ENCODE assay signal across 23 cellular contexts in the genomic region with DNA sequence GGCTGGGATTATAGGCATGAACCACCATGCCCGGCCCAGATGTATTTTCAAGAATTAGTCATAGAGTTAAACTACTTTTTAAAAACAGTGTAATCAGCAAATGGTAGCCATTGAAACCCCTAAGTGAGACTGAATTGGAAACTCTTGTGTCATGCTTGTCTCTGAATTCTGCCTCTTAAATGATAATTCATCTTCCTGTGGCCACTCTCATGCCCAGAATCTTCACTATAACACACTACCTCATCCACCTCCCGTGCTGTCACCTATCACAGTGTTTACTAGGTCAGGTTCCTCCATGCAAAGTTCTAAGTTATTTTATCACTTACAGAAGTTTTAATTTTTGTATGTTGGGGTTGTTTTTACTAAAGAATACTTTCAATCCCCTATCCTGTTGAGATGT.
DNase-seq lines count a peak whose midpoint lies in the region; ATAC-seq, FAIRE-seq and TF ChIP-seq lines count a peak whose summit lies in the region.
"Had no signal": no experiment of that assay in that cellular context is flagged by ENCODE, and none has a peak within 500 bp of the region (broad histone marks: within the 10 kb centered on the region; RNA-seq: fewer than 3 reads in every experiment).

No MANE protein-coding gene starts in this region.

- no peak for TF ChIP-seq POLR2A in GM12878 (IDR thresholded peaks at IDR 0.05; ENCODE audit: low read depth, low read length)
- no peak for TF ChIP-seq POLR2A in heart left ventricle (IDR thresholded peaks at IDR 0.05)

- no peak overlapping the region for H3K9ac ChIP-seq in GM12878 (ENCODE audit: control insufficient read depth, insufficient read depth, low read length)
- H3K9ac ChIP-seq: BLaER1 had no signal

- no peak overlapping the region for H2AFZ ChIP-seq in GM12878 (ENCODE audit: control insufficient read depth, low read depth, low read length)
- H2AFZ ChIP-seq in osteoblast (ENCODE audit: low read length), result peak overlapping the region; percentile 63

- ATAC-seq in GM12878 (peak; percentile 48), GM19035 (IDR thresholded peaks at IDR 0.05; ENCODE audit: unreplicated experiment) (no peak), heart left ventricle (no peak)
- ATAC-seq: HCT116 had no signal

- no peak for TF ChIP-seq RAD21 in GM12878 (IDR thresholded peaks at IDR 0.05; ENCODE audit: insufficient read depth, low read depth, low read length)

- H3K9me3 ChIP-seq in GM12878 (replicated peaks; ENCODE audit: control insufficient read depth, insufficient read depth, low read length), result no peaks in the 10 kb centered on the region
- no peaks in the 10 kb centered on the region for H3K9me3 ChIP-seq in osteoblast (ENCODE audit: low read depth, low read length)
- H3K9me3 ChIP-seq in heart left ventricle, result no peaks in the 10 kb centered on the region
- H3K9me3 ChIP-seq: BLaER1 had no signal

- no peak for FAIRE-seq in GM12878 (lab: Jason Lieb, UNC)
- FAIRE-seq: A204.1 had no signal

- no peaks in the 10 kb centered on the region for H4K20me1 ChIP-seq in GM12878 (ENCODE audit: control insufficient read depth, insufficient read depth)
- H4K20me1 ChIP-seq in osteoblast (ENCODE audit: insufficient read depth, low read length), result no peaks in the 10 kb centered on the region
- H4K20me1 ChIP-seq: BLaER1 had no signal

- POLR2A ChIA-PET in GM12878 (lab: Charles Lee), result no interaction called here

- intact Hi-C loops in GM12878 (cut with micrococcal nuclease; ENCODE audit: unreplicated experiment), result no loop called here
- intact Hi-C loops in heart left ventricle (cut with DNase I), result no loop called here

- in situ Hi-C loops in GM12878 (cut with MboI), result no loop called here

- H3K79me2 ChIP-seq in GM12878 (ENCODE audit: control insufficient read depth, insufficient read depth, low read length), result no peaks in the 10 kb centered on the region
- H3K79me2 ChIP-seq in osteoblast (ENCODE audit: insufficient read depth, low read length), result no peaks in the 10 kb centered on the region

- H3K36me3 ChIP-seq in GM12878 (ENCODE audit: control insufficient read depth in 2 of 2, insufficient read depth in 2 of 2, low read length in 1 of 2) (no peaks in the 10 kb centered on the region), osteoblast (ENCODE audit: insufficient read depth, low read length) (no peaks in the 10 kb centered on the region), heart left ventricle (peaks cover 0 to 15% (median 0%) of the 10 kb centered on the region in 9 donors)

- DNase-seq in GM10266 (ENCODE audit: extremely low spot score), result peak; percentile 22
- peak; percentile 19 for DNase-seq in LHCN-M2 (ENCODE audit: low read depth)
- no peak for DNase-seq in GM12878 (ENCODE audit: low read depth, low spot score)
- peak; percentile 35 for DNase-seq in osteoblast (ENCODE audit: insufficient read length, low spot score, missing footprints)
- DNase-seq in mucosa of gallbladder (ENCODE audit: low spot score), result no peak
- no peak for DNase-seq in heart left ventricle
- no peak for DNase-seq in activated CD4-positive, CD25-positive, alpha-beta regulatory T cell treated with anti-CD3 and anti-CD28 coated beads, Interleukin-2, amount 50 U/mL, for 72 hours
- DNase-seq: CD4-positive, CD25-positive, alpha-beta regulatory T cell; DMS53; IMR-90; KG1; NCI-H1092 treated with DMSO at 0.1 percent for 48 hours; NCI-H1436; NCI-H187 treated with DMSO at 0.1 percent for 48 hours; NCI-H524; NCI-H774; NK-92 treated with Interleukin-12 subunit alpha and Interleukin-12 subunit beta, amount 100 ng/mL, for 24 hours; Right ventricle myocardium superior; RPMI8226 had no signal

- SMC1A ChIA-PET in GM12878 (lab: Charles Lee; ENCODE audit: uncharacterized antibody, unreplicated experiment), result no interaction called here

- CTCF ChIA-PET in GM12878 (lab: Yijun Ruan, JAX), result no interaction called here

- TF ChIP-seq CTCF in GM10266 (IDR thresholded peaks at IDR 0.05; ENCODE audit: control insufficient read depth, insufficient read depth, low read depth, missing control alignments), result no peak
- TF ChIP-seq CTCF in GM12878 (IDR thresholded peaks at IDR 0.05 in 2 of 3, conservative IDR thresholded peaks at IDR 0.05 in 1 of 3; ENCODE audit: control insufficient read depth in 2 of 3, extremely low read depth in 1 of 3, insufficient read depth in 1 of 3, low read depth in 3 of 3, low read length in 3 of 3), result no peak
- TF ChIP-seq CTCF in osteoblast (IDR thresholded peaks at IDR 0.05; ENCODE audit: extremely low read depth, low read depth, low read length), result no peak
- TF ChIP-seq CTCF in heart left ventricle (IDR thresholded peaks at IDR 0.05), result no peak

- H3K4me3 ChIP-seq in GM12878 (no peak overlapping the region), osteoblast (ENCODE audit: insufficient read depth, low read length) (no peak overlapping the region), heart left ventricle (no peak overlapping the region)
- H3K4me3 ChIP-seq: BLaER1 had no signal

- H3K27ac ChIP-seq in GM12878 (ENCODE audit: control insufficient read depth, insufficient read depth), result no peak overlapping the region
- H3K27ac ChIP-seq in osteoblast (ENCODE audit: low read depth, low read length), result no peak overlapping the region
- no peak overlapping the region for H3K27ac ChIP-seq in heart left ventricle
- H3K27ac ChIP-seq: BLaER1 had no signal

- peaks cover 4% of the 10 kb centered on the region; the same call in 1 of the 2 replicates for H3K4me1 ChIP-seq in GM12878 (ENCODE audit: control insufficient read depth, insufficient read depth, low read length)
- H3K4me1 ChIP-seq in osteoblast (ENCODE audit: insufficient read depth, low read length), result no peaks in the 10 kb centered on the region
- H3K4me1 ChIP-seq in heart left ventricle, result no peaks in the 10 kb centered on the region

- H3K27me3 ChIP-seq in GM12878 (replicated peaks in 1 of 2; ENCODE audit: control insufficient read depth in 2 of 2, insufficient read depth in 2 of 2, low read length in 1 of 2) (no peaks in the 10 kb centered on the region), osteoblast (ENCODE audit: insufficient read depth, low read length) (no peaks in the 10 kb centered on the region), heart left ventricle (no peaks in the 10 kb centered on the region)
- H3K27me3 ChIP-seq: BLaER1 had no signal

- H3K4me2 ChIP-seq in GM12878 (ENCODE audit: control insufficient read depth, insufficient read depth) (no peak overlapping the region), osteoblast (ENCODE audit: insufficient read depth, low read length) (no peak overlapping the region)
- H3K4me2 ChIP-seq: BLaER1 had no signal

- RAD21 ChIA-PET in GM12878 (lab: Charles Lee; ENCODE audit: unreplicated experiment), result no interaction called here

- WGBS in GM12878 (ENCODE audit: insufficient coverage, insufficient replicate concordance, low lambda C conversion rate, missing lambda C conversion rate), result 41% methylated on average over 2 of the region's 2 CpGs
- 47 to 68% (median 66%) methylated on average over 2 of the region's 2 CpGs for WGBS in heart left ventricle, 4 donors

- TF ChIP-seq EP300 in GM12878 (IDR thresholded peaks at IDR 0.05; ENCODE audit: borderline replicate concordance in 1 of 2, control insufficient read depth in 1 of 2, low read depth in 2 of 2, low read length in 2 of 2), result no peak

- no TSS peak for BruUV-seq in GM12878 (replicated peaks; lab: Mats Ljungman, UMichigan)

TF ChIP-seq in GM12878, 131 proteins besides CTCF, POLR2A, EP300 and RAD21 (continues in another document):
- TF ChIP-seq E2F8 (IDR thresholded peaks at IDR 0.05; ENCODE audit: low read depth, partially characterized antibody) (no peak), ZNF384 (IDR thresholded peaks at IDR 0.05; ENCODE audit: borderline replicate concordance, low read depth, low read length) (no peak), BACH1 (IDR thresholded peaks at IDR 0.05; ENCODE audit: borderline replicate concordance) (no peak), SMAD1 (IDR thresholded peaks at IDR 0.05; ENCODE audit: low read depth, partially characterized antibody) (no peak), ZNF24 (IDR thresholded peaks at IDR 0.05) (no peak), TCF3 (IDR thresholded peaks at IDR 0.05; ENCODE audit: borderline replicate concordance, insufficient read depth, low read depth, low read length) (no peak), KDM1A (IDR thresholded peaks at IDR 0.05; ENCODE audit: borderline replicate concordance) (no peak), NBN (IDR thresholded peaks at IDR 0.05) (no peak), LARP7 (IDR thresholded peaks at IDR 0.05) (no peak), JUNB (IDR thresholded peaks at IDR 0.05) (no peak), MTA3 (IDR thresholded peaks at IDR 0.05; ENCODE audit: borderline replicate concordance, low read length) (no peak)
- TF ChIP-seq, protein P1, sequence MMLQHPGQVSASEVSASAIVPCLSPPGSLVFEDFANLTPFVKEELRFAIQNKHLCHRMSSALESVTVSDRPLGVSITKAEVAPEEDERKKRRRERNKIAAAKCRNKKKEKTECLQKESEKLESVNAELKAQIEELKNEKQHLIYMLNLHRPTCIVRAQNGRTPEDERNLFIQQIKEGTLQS (IDR thresholded peaks at IDR 0.05; ENCODE audit: borderline replicate concordance, extremely low read depth, low read depth, low read length), result no peak

Comparison
In these comparisons a context has a peak if more than half of its experiments do, and no peak if none do; other contexts are left out.
1. DNase-seq: peak in GM10266 (single experiment), LHCN-M2 (single experiment) and osteoblast (single experiment); none in GM12878 (single experiment), mucosa of gallbladder (single experiment), heart left ventricle (0 of 5) and activated CD4-positive, CD25-positive, alpha-beta regulatory T cell treated with anti-CD3 and anti-CD28 coated beads, Interleukin-2, amount 50 U/mL, for 72 hours (single experiment).